Comparison of ENCODE assay signal across 23 cellular contexts in genomic region chr4:110175634-110176033, GRCh38.
"Had no signal": no experiment of that assay in that cellular context is flagged by ENCODE, and none has a peak within 500 bp of the region (broad histone marks: within the 10 kb centered on the region; RNA-seq: fewer than 3 reads in every experiment).

No MANE protein-coding gene starts in this region.

- H3K27me3 Mint-ChIP-seq: activated B cell treated with CpG ODN at 0.5 μM for 24 hours; activated CD4-positive, alpha-beta T cell treated with anti-CD3 and anti-CD28 coated beads for 36 hours; activated naive CD8-positive, alpha-beta T cell; activated T-cell treated with anti-CD3 and anti-CD28 coated beads, Interleukin-2, amount 50 U/mL, for 24 hours; activated T-helper 17 cell treated with anti-CD3 and anti-CD28 coated beads, Interleukin-2, amount 50 U/mL, for 72 hours had no signal

- H3K4me3 ChIP-seq: colonic mucosa, dorsolateral prefrontal cortex, gastrocnemius medialis, left ventricle myocardium inferior, ovary, prostate gland, upper lobe of left lung had no signal

- H3K27ac Mint-ChIP-seq: activated B cell treated with CpG ODN at 0.5 μM for 24 hours; activated CD4-positive, alpha-beta T cell treated with anti-CD3 and anti-CD28 coated beads for 36 hours; activated naive CD8-positive, alpha-beta T cell; activated T-cell treated with anti-CD3 and anti-CD28 coated beads, Interleukin-2, amount 50 U/mL, for 24 hours; activated T-helper 17 cell treated with anti-CD3 and anti-CD28 coated beads, Interleukin-2, amount 50 U/mL, for 72 hours; mesothelial cell of epicardium; natural killer cell; T-helper 2 cell treated with Interferon-gamma antibody and Interleukin-4, amounts not matched to agents 5 μg/mL and 100 μg/mL, for 36 hours had no signal

- H3K4me1 Mint-ChIP-seq: activated B cell treated with CpG ODN at 0.5 μM for 24 hours; activated CD4-positive, alpha-beta T cell treated with anti-CD3 and anti-CD28 coated beads for 36 hours; activated T-helper 17 cell treated with anti-CD3 and anti-CD28 coated beads, Interleukin-2, amount 50 U/mL, for 72 hours had no signal

- H3K27ac ChIP-seq: colonic mucosa, dorsolateral prefrontal cortex, gastrocnemius medialis, left ventricle myocardium inferior, ovary, prostate gland, upper lobe of left lung had no signal

- H3K27me3 ChIP-seq: colonic mucosa, dorsolateral prefrontal cortex, gastrocnemius medialis, ovary, upper lobe of left lung had no signal

- ATAC-seq: activated CD4-positive, alpha-beta T cell treated with anti-CD3 and anti-CD28 coated beads for 36 hours; activated T-helper 17 cell treated with anti-CD3 and anti-CD28 coated beads, Interleukin-2, amount 50 U/mL, for 72 hours; gastrocnemius medialis; natural killer cell; stimulated activated naive CD8-positive, alpha-beta T cell treated with anti-CD3 and anti-CD28 coated beads, Interleukin-15, Interleukin-2, amounts not matched to agents 100 U/mL and 50 U/mL, for 24 hours had no signal

- H3K36me3 ChIP-seq: colonic mucosa, gastrocnemius medialis, left ventricle myocardium inferior, ovary, prostate gland, upper lobe of left lung had no signal

- H3K4me3 Mint-ChIP-seq: activated B cell treated with CpG ODN at 0.5 μM for 24 hours; activated CD4-positive, alpha-beta T cell treated with anti-CD3 and anti-CD28 coated beads for 36 hours; activated naive CD8-positive, alpha-beta T cell; activated T-cell treated with anti-CD3 and anti-CD28 coated beads, Interleukin-2, amount 50 U/mL, for 24 hours; activated T-helper 17 cell treated with anti-CD3 and anti-CD28 coated beads, Interleukin-2, amount 50 U/mL, for 72 hours; mesothelial cell of epicardium; natural killer cell; T-helper 2 cell treated with Interferon-gamma antibody and Interleukin-4, amounts not matched to agents 5 μg/mL and 100 μg/mL, for 36 hours had no signal

- H3K36me3 Mint-ChIP-seq: natural killer cell had no signal

- FAIRE-seq: astrocyte had no signal

- H3K9me3 ChIP-seq: colonic mucosa, gastrocnemius medialis, left ventricle myocardium inferior, ovary, prostate gland, upper lobe of left lung had no signal

- H3K4me1 ChIP-seq: colonic mucosa, gastrocnemius medialis, left ventricle myocardium inferior, prostate gland, upper lobe of left lung had no signal

- DNase-seq: activated B cell treated with CpG ODN at 0.5 μM for 24 hours; activated CD4-positive, alpha-beta T cell treated with anti-CD3 and anti-CD28 coated beads for 36 hours; activated CD4-positive, alpha-beta T cell treated with anti-CD3 and anti-CD28 coated beads, Interleukin-2, amount 50 U/mL, for 4 hours; activated CD8-positive, alpha-beta memory T cell treated with anti-CD3 and anti-CD28 coated beads for 24 hours; activated CD8-positive, alpha-beta memory T cell treated with anti-CD3 and anti-CD28 coated beads, Interleukin-2, amount 50 U/mL, for 4 hours; activated T-cell treated with anti-CD3 and anti-CD28 coated beads, Interleukin-2, amount 50 U/mL, for 24 hours; colonic mucosa; dorsolateral prefrontal cortex; gastrocnemius medialis; hippocampal formation; kidney glomerular epithelial cell; left ventricle myocardium inferior; natural killer cell; ovary; stimulated activated CD4-positive, alpha-beta T cell treated with anti-CD3 and anti-CD28 coated beads, Interleukin-4, amount 100 ng/mL, for 24 hours; stimulated activated naive CD8-positive, alpha-beta T cell treated with anti-CD3 and anti-CD28 coated beads, Interleukin-15, Interleukin-2, amounts not matched to agents 100 U/mL and 50 U/mL, for 24 hours; upper lobe of left lung had no signal

- H3K9me3 Mint-ChIP-seq: activated B cell treated with CpG ODN at 0.5 μM for 24 hours; activated T-cell treated with anti-CD3 and anti-CD28 coated beads, Interleukin-2, amount 50 U/mL, for 24 hours; activated T-helper 17 cell treated with anti-CD3 and anti-CD28 coated beads, Interleukin-2, amount 50 U/mL, for 72 hours; natural killer cell; T-helper 2 cell treated with Interferon-gamma antibody and Interleukin-4, amounts not matched to agents 5 μg/mL and 100 μg/mL, for 36 hours had no signal
